In genomic region chr3:197372076-197372661, GRCh38 we compare ENCODE assay signal across 10 cellular contexts.
A peak's percentile ranks its signal among the peaks of the same experiment; 100 is the strongest.
DNase-seq lines count a peak whose midpoint lies in the region; ATAC-seq and TF ChIP-seq lines count a peak whose summit lies in the region.
"Had no signal": no experiment of that assay in that cellular context is flagged by ENCODE, and none has a peak within 500 bp of the region (broad histone marks: within the 10 kb centered on the region; RNA-seq: fewer than 3 reads in every experiment).

No MANE protein-coding gene starts in this region.

- H3K36me3 ChIP-seq in WERI-Rb-1 (no peaks in the 10 kb centered on the region), transverse colon (no peaks in the 10 kb centered on the region), testis (ENCODE audit: low read depth, missing control alignments) (no peaks in the 10 kb centered on the region)

- peaks cover 4 to 17% (median 11%) of the 10 kb centered on the region in 4 donors for H3K4me1 ChIP-seq in transverse colon
- H3K4me1 ChIP-seq in testis = no peaks in the 10 kb centered on the region

- 40 to 54% methylated on average over 5 to 7 of the region's 7 CpGs for WGBS in transverse colon (ENCODE audit: low coverage in 1 of 2), 2 donors
- WGBS in testis, 2 donors = 66 to 69% methylated on average over 7 of the region's 7 CpGs

- no peak for TF ChIP-seq POLR2A in transverse colon (IDR thresholded peaks at IDR 0.05)
- TF ChIP-seq POLR2A in testis (IDR thresholded peaks at IDR 0.05) = no peak

- DNase-seq in DMS79 treated with DMSO at 0.1 percent for 48 hours (lab: John Stamatoyannopoulos, UW) (peak; percentile 100), DMS79 (lab: John Stamatoyannopoulos, UW) (no peak), WERI-Rb-1 (peak; percentile 30), islet precursor cell (peak; percentile 96), transverse colon (peak; percentile 45), NCI-H1105 (lab: John Stamatoyannopoulos, UW) (no peak), testis (no peak)
- DNase-seq: naive thymus-derived CD4-positive, alpha-beta T cell; stimulated activated naive B cell treated with anti-CD40 and anti-IgM and Interleukin-4, amounts not matched to agents 10 μg/mL and 1 μg/mL and 100 μg/mL, for 72 hours had no signal

- no peak for TF ChIP-seq EP300 in transverse colon (IDR thresholded peaks at IDR 0.05; ENCODE audit: low read depth)

- H3K4me3 ChIP-seq in WERI-Rb-1 (ENCODE audit: low read depth, low read length) = no peak overlapping the region
- H3K4me3 ChIP-seq in transverse colon = no peak overlapping the region
- H3K4me3 ChIP-seq in testis = no peak overlapping the region

- TF ChIP-seq CTCF in WERI-Rb-1 (IDR thresholded peaks at IDR 0.05; ENCODE audit: low read depth, low read length) (no peak), transverse colon (IDR thresholded peaks at IDR 0.05) (no peak), testis (IDR thresholded peaks at IDR 0.05) (no peak)

- H3K27me3 ChIP-seq in WERI-Rb-1 (ENCODE audit: insufficient read depth, low read depth, severe bottlenecking) (no peaks in the 10 kb centered on the region), transverse colon (no peaks in the 10 kb centered on the region), testis (no peaks in the 10 kb centered on the region)

- in situ Hi-C loops in transverse colon (cut with MboI; ENCODE audit: low pct_ligation_motif_present in 1 of 4, low pct_unique_long_range_greater_than_20kb in 1 of 4, low sequenced_read_pairs in 3 of 4) = no loop called here

- intact Hi-C loops in transverse colon (cut with DNase I; ENCODE audit: low total_unique reads) = no loop called here
- intact Hi-C loops in testis (cut with DNase I; ENCODE audit: low total_unique reads) = no loop called here

- H3K27ac ChIP-seq in WERI-Rb-1 (peak overlapping the region; percentile 79), transverse colon (peak overlapping the region in 3 of 4 donors; percentile 20 to 45 (median 24)), testis (no peak overlapping the region)

- no peak for ATAC-seq in GM21526 (IDR thresholded peaks at IDR 0.05; ENCODE audit: low FRiP score, unreplicated experiment)
- ATAC-seq: naive thymus-derived CD4-positive, alpha-beta T cell; stimulated activated naive B cell treated with anti-CD40 and anti-IgM and Interleukin-4, amounts not matched to agents 10 μg/mL and 1 μg/mL and 100 μg/mL, for 72 hours had no signal

- H3K9me3 ChIP-seq in WERI-Rb-1 (ENCODE audit: severe bottlenecking) = no peaks in the 10 kb centered on the region
- no peaks in the 10 kb centered on the region for H3K9me3 ChIP-seq in transverse colon
- H3K9me3 ChIP-seq in testis = no peaks in the 10 kb centered on the region

Comparison
In these comparisons a context has a peak if more than half of its experiments do, and no peak if none do; other contexts are left out.
1. DNase-seq: peak in DMS79 treated with DMSO at 0.1 percent for 48 hours (single experiment), WERI-Rb-1 (single experiment), islet precursor cell (single experiment) and transverse colon (single experiment); none in DMS79 (single experiment), NCI-H1105 (single experiment) and testis (single experiment).
2. H3K27ac ChIP-seq: peak in WERI-Rb-1 (single experiment) and transverse colon (3 of 4); none in testis (0 of 2).